In the genomic region with DNA sequence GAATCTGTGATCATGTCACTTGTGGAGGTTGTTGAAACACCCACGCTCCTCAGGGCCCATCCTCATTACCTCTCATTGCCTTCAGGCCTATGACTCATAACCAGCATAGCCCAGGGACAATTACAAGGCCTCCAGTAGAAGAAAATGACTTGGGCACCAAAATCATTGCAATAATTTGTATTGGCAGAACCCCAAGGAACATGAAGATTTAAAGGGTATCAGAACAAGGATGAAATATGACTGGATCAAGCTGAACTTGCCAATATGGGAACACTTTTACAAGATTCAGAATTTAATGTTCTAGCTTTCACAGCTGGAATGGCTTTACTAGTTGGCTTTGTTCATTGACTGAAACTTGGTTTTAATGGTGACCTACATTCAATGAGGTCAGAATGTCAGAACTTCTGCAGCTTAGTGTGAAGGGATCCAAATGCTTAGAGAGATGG, we compare ENCODE assay signal across 17 cellular contexts.
"Had no signal": no experiment of that assay in that cellular context is flagged by ENCODE, and none has a peak within 500 bp of the region (broad histone marks: within the 10 kb centered on the region; RNA-seq: fewer than 3 reads in every experiment).

No MANE protein-coding gene starts in this region.

- H3K36me3 ChIP-seq: ascending aorta, prostate gland, WERI-Rb-1 had no signal

- H3K4me1 ChIP-seq: ascending aorta, prostate gland, testis had no signal

- H3K36me3 Mint-ChIP-seq: natural killer cell, T-cell had no signal

- H3K9me3 ChIP-seq: prostate gland, testis had no signal

- H3K27ac Mint-ChIP-seq: activated CD8-positive, alpha-beta T cell treated with anti-CD3 and anti-CD28 coated beads, Interleukin-2, amount 10 ng/mL, durations not matched to agents 7 days and 5 days; activated T-helper 1 cell treated with anti-CD3 and anti-CD28 coated beads, Interleukin-12 subunit alpha, Interleukin-12 subunit beta, Interleukin-2, Interleukin-4 antibody, amounts not matched to agents 30 ng/mL and 10 ng/mL and 1 ng/mL, durations not matched to agents 14 hours and 24 hours and 36 hours; natural killer cell; stimulated activated naive CD8-positive, alpha-beta T cell treated with anti-CD3 and anti-CD28 coated beads, Interleukin-15, Interleukin-2, amounts not matched to agents 100 ng/mL and 50 ng/mL, for 24 hours; T-cell had no signal

- H3K27ac ChIP-seq: ascending aorta, WERI-Rb-1 had no signal

- H3K4me3 ChIP-seq: ascending aorta, mucosa of descending colon, prostate gland, testis had no signal

- DNase-seq: activated CD4-positive, alpha-beta T cell treated with anti-CD3 and anti-CD28 coated beads for 4 hours; activated CD8-positive, alpha-beta memory T cell treated with anti-CD3 and anti-CD28 coated beads, Interleukin-2, amount 50 U/mL, for 48 hours; activated CD8-positive, alpha-beta T cell treated with anti-CD3 and anti-CD28 coated beads, Interleukin-2, amount 10 ng/mL, durations not matched to agents 7 days and 5 days; activated naive CD4-positive, alpha-beta T cell; left colon; mammary epithelial cell; mucosa of descending colon; natural killer cell; stimulated activated CD4-positive, alpha-beta T cell treated with anti-CD3 and anti-CD28 coated beads, Interleukin-4, amount 100 ng/mL, for 1 hour; stimulated activated CD8-positive, alpha-beta memory T cell treated with anti-CD3 and anti-CD28 coated beads, Interleukin-4, amount 100 ng/mL, for 48 hours; T-cell; testis; WERI-Rb-1 had no signal

- H3K4me1 Mint-ChIP-seq: natural killer cell, T-cell had no signal

- H3K4me3 Mint-ChIP-seq: activated CD8-positive, alpha-beta T cell treated with anti-CD3 and anti-CD28 coated beads, Interleukin-2, amount 10 ng/mL, durations not matched to agents 7 days and 5 days; activated T-helper 1 cell treated with anti-CD3 and anti-CD28 coated beads, Interleukin-12 subunit alpha, Interleukin-12 subunit beta, Interleukin-2, Interleukin-4 antibody, amounts not matched to agents 30 ng/mL and 10 ng/mL and 1 ng/mL, durations not matched to agents 14 hours and 24 hours and 36 hours; natural killer cell; stimulated activated naive CD8-positive, alpha-beta T cell treated with anti-CD3 and anti-CD28 coated beads, Interleukin-15, Interleukin-2, amounts not matched to agents 100 ng/mL and 50 ng/mL, for 24 hours; T-cell had no signal

- H3K27me3 ChIP-seq: ascending aorta, testis had no signal

- ATAC-seq: activated CD8-positive, alpha-beta T cell treated with anti-CD3 and anti-CD28 coated beads, Interleukin-2, amount 10 ng/mL, durations not matched to agents 7 days and 5 days; left colon; mucosa of descending colon; natural killer cell; T-cell had no signal
